ENCODE assay signal across 2 cellular contexts in genomic region chr11:110110854-110111253, GRCh38.
TF ChIP-seq lines count a peak whose summit lies in the region.

No MANE protein-coding gene starts in this region.

TF ChIP-seq in GM23338, 12 proteins besides CTCF, POLR2A, EP300 and RAD21 (continued from another document):
- TF ChIP-seq ZNF462 (CRISPR knock-in tag; IDR thresholded peaks at IDR 0.05): no peak
- no peak for TF ChIP-seq NANOG (IDR thresholded peaks at IDR 0.05; ENCODE audit: borderline replicate concordance)
- no peak for TF ChIP-seq EZH2phosphoT487 (IDR thresholded peaks at IDR 0.05; ENCODE audit: unreplicated experiment)
- no peak for TF ChIP-seq POLR2AphosphoS5 (IDR thresholded peaks at IDR 0.05; ENCODE audit: low read depth)
- no peak for TF ChIP-seq JUNB (IDR thresholded peaks at IDR 0.05; ENCODE audit: unreplicated experiment)
- TF ChIP-seq CREB1 (CRISPR knock-in tag; IDR thresholded peaks at IDR 0.05; ENCODE audit: low read depth): no peak
- TF ChIP-seq ZNF114 (CRISPR knock-in tag; IDR thresholded peaks at IDR 0.05): no peak
- TF ChIP-seq REST (IDR thresholded peaks at IDR 0.05; ENCODE audit: unreplicated experiment): no peak
- TF ChIP-seq EZH2 (IDR thresholded peaks at IDR 0.05; ENCODE audit: low read depth, unreplicated experiment): no peak
- no peak for TF ChIP-seq ZNF331 (CRISPR knock-in tag; IDR thresholded peaks at IDR 0.05; ENCODE audit: low read depth)
- TF ChIP-seq ETS1 (IDR thresholded peaks at IDR 0.05): no peak

TF ChIP-seq in H1, 55 proteins besides CTCF, POLR2A, EP300 and RAD21 (continued from another document):
- TF ChIP-seq CREB1 (IDR thresholded peaks at IDR 0.05): no peak
- no peak for TF ChIP-seq CTBP2 (IDR thresholded peaks at IDR 0.05; ENCODE audit: borderline replicate concordance, insufficient read depth, insufficient read length, low read length)
- no peak for TF ChIP-seq CBX8 (IDR thresholded peaks at IDR 0.05; ENCODE audit: borderline replicate concordance, low read depth, low read length)
